In genomic region chr9:76463211-76463610, GRCh38 we compare ENCODE assay signal across 11 cellular contexts. TPM values are rescaled to one million over a fixed set of nuclear protein-coding genes. Genes with fewer than 3 reads are reported as not detected.
DNase-seq lines count a peak whose midpoint lies in the region; ATAC-seq and TF ChIP-seq lines count a peak whose summit lies in the region.
"Had no signal": no experiment of that assay in that cellular context is flagged by ENCODE, and none has a peak within 500 bp of the region (broad histone marks: within the 10 kb centered on the region; RNA-seq: fewer than 3 reads in every experiment).

No MANE protein-coding gene starts in this region.

- H3K4me1 ChIP-seq in Karpas-422 (ENCODE audit: low read length) (peaks cover 86% of the 10 kb centered on the region), GM23338 (ENCODE audit: insufficient read depth) (peaks cover 9% of the 10 kb centered on the region; the same call in 1 of the 2 replicates)

- H3K27ac ChIP-seq in Karpas-422 (ENCODE audit: low read length): peak overlapping the region; percentile 91
- H3K27ac ChIP-seq in GM23338 (ENCODE audit: low read depth): no peak overlapping the region

- H3K36me3 Mint-ChIP-seq in natural killer cell treated with Interleukin-12 subunit alpha and Interleukin-12 subunit beta and Interleukin-15 and Interleukin-18, amount 100 ng/mL, for 72 hours: no peaks in the 10 kb centered on the region
- H3K36me3 Mint-ChIP-seq in GM23338 (ENCODE audit: low read depth): peaks cover 4% of the 10 kb centered on the region; the same call in 1 of the 3 replicates

- H3K27ac Mint-ChIP-seq in natural killer cell treated with Interleukin-12 subunit alpha and Interleukin-12 subunit beta and Interleukin-15 and Interleukin-18, amount 100 ng/mL, for 72 hours: no peak overlapping the region
- no peak overlapping the region for H3K27ac Mint-ChIP-seq in GM23338

- TF ChIP-seq CTCF in GM12865 (IDR thresholded peaks at IDR 0.05; ENCODE audit: insufficient read depth, low read depth, low read length, missing control alignments) (no peak), GM23338 (conservative IDR thresholded peaks at IDR 0.05; ENCODE audit: low read depth in 2 of 2) (no peak)

- no peaks in the 10 kb centered on the region for H3F3A ChIP-seq in GM23338 (replicated peaks; ENCODE audit: low read depth)

- no peaks in the 10 kb centered on the region for H3K9me3 Mint-ChIP-seq in natural killer cell treated with Interleukin-12 subunit alpha and Interleukin-12 subunit beta and Interleukin-15 and Interleukin-18, amount 100 ng/mL, for 72 hours
- H3K9me3 Mint-ChIP-seq in GM23338: no peaks in the 10 kb centered on the region

- no peaks in the 10 kb centered on the region for H3K9me3 ChIP-seq in Karpas-422 (ENCODE audit: low read length)

- no peaks in the 10 kb centered on the region for H3K27me3 Mint-ChIP-seq in natural killer cell treated with Interleukin-12 subunit alpha and Interleukin-12 subunit beta and Interleukin-15 and Interleukin-18, amount 100 ng/mL, for 72 hours
- peaks cover 11% of the 10 kb centered on the region for H3K27me3 Mint-ChIP-seq in GM23338 (ENCODE audit: insufficient read depth, low read depth, poor library complexity)

- H3K9ac ChIP-seq in Karpas-422 (ENCODE audit: low read length): peak overlapping the region; percentile 52

- H2AFZ ChIP-seq in Karpas-422 (ENCODE audit: low read length): no peak overlapping the region
- no peak overlapping the region for H2AFZ ChIP-seq in GM23338

- H3K4me3 ChIP-seq in GM12865 (ENCODE audit: low read depth, low read length) (no peak overlapping the region), Karpas-422 (ENCODE audit: low read length) (peak overlapping the region; percentile 50; the same call in 1 of the 2 replicates), GM23338 (no peak overlapping the region)
- H3K4me3 ChIP-seq: K562 had no signal

- H3K79me2 ChIP-seq in Karpas-422 (ENCODE audit: low read length): peaks cover 16% of the 10 kb centered on the region; the same call in 1 of the 2 replicates
- peaks cover 7% of the 10 kb centered on the region; the same call in 1 of the 2 replicates for H3K79me2 ChIP-seq in GM23338 (replicated peaks; ENCODE audit: insufficient read depth)

- H3K27me3 ChIP-seq in Karpas-422 (ENCODE audit: low read length): no peaks in the 10 kb centered on the region
- peaks cover 13% of the 10 kb centered on the region for H3K27me3 ChIP-seq in GM23338 (ENCODE audit: insufficient read depth)

- no peaks in the 10 kb centered on the region for H3K36me3 ChIP-seq in Karpas-422 (ENCODE audit: insufficient read depth, low read length)
- H3K36me3 ChIP-seq in GM23338 (ENCODE audit: insufficient read depth): no peaks in the 10 kb centered on the region

- H3K9me2 ChIP-seq in Karpas-422 (replicated peaks; ENCODE audit: insufficient read depth, low read length): no peaks in the 10 kb centered on the region
- no peaks in the 10 kb centered on the region for H3K9me2 ChIP-seq in GM23338 (ENCODE audit: insufficient read depth)

- H3K4me3 Mint-ChIP-seq in natural killer cell treated with Interleukin-12 subunit alpha and Interleukin-12 subunit beta and Interleukin-15 and Interleukin-18, amount 100 ng/mL, for 72 hours: no peak overlapping the region
- H3K4me3 Mint-ChIP-seq in GM23338: no peak overlapping the region

- H4K20me1 ChIP-seq in Karpas-422 (ENCODE audit: insufficient read depth, low read depth, low read length) (no peaks in the 10 kb centered on the region), GM23338 (replicated peaks; ENCODE audit: insufficient read depth) (no peaks in the 10 kb centered on the region)

- peaks cover 34 to 38% of the 10 kb centered on the region in 2 donors for H3K4me1 Mint-ChIP-seq in natural killer cell treated with Interleukin-12 subunit alpha and Interleukin-12 subunit beta and Interleukin-15 and Interleukin-18, amount 100 ng/mL, for 72 hours (ENCODE audit: low read depth in 2 of 2)
- peaks cover 18% of the 10 kb centered on the region for H3K4me1 Mint-ChIP-seq in GM23338

- peak; percentile 49 for ATAC-seq in GM19455 (IDR thresholded peaks at IDR 0.05; ENCODE audit: unreplicated experiment)
- ATAC-seq in HG02885 (IDR thresholded peaks at IDR 0.05; ENCODE audit: poor library complexity, unreplicated experiment): peak; percentile 46
- ATAC-seq in natural killer cell treated with Interleukin-12 subunit alpha and Interleukin-12 subunit beta and Interleukin-15 and Interleukin-18, amount 100 ng/mL, for 72 hours: no peak
- no peak for ATAC-seq in GM23338
- ATAC-seq: K562 had no signal

- DNase-seq in GM12865 (ENCODE audit: low read depth) (peak; percentile 54), Karpas-422 (peak; percentile 66), GM23338 (ENCODE audit: low spot score) (no peak), hepatic stellate cell (ENCODE audit: low spot score) (no peak)
- DNase-seq in activated naive CD4-positive, alpha-beta T cell treated with Interleukin-2 at 50 U/mL for 16 hours: no peak
- DNase-seq in natural killer cell treated with Interleukin-12 subunit alpha and Interleukin-12 subunit beta and Interleukin-15 and Interleukin-18, amount 100 ng/mL, for 72 hours (ENCODE audit: low spot score): no peak
- DNase-seq: activated naive CD4-positive, alpha-beta T cell treated with anti-CD3 and anti-CD28 coated beads, Interleukin-2, amount 50 U/mL, for 16 hours; NCI-H446 had no signal

- peak overlapping the region; percentile 72 for H3K4me2 ChIP-seq in Karpas-422 (ENCODE audit: low read depth, low read length, poor library complexity, severe bottlenecking)
- H3K4me2 ChIP-seq in GM23338: no peak overlapping the region

TF ChIP-seq in GM23338, 12 proteins besides CTCF, POLR2A, EP300 and RAD21 (continues in another document):
- TF ChIP-seq STAT1 (IDR thresholded peaks at IDR 0.05; ENCODE audit: unreplicated experiment) (no peak), EZH2phosphoT487 (IDR thresholded peaks at IDR 0.05; ENCODE audit: unreplicated experiment) (no peak), POLR2AphosphoS5 (IDR thresholded peaks at IDR 0.05; ENCODE audit: low read depth) (no peak), EZH2 (IDR thresholded peaks at IDR 0.05; ENCODE audit: low read depth, unreplicated experiment) (no peak), ZNF114 (CRISPR knock-in tag; IDR thresholded peaks at IDR 0.05) (no peak)
- TF ChIP-seq, protein P1, sequence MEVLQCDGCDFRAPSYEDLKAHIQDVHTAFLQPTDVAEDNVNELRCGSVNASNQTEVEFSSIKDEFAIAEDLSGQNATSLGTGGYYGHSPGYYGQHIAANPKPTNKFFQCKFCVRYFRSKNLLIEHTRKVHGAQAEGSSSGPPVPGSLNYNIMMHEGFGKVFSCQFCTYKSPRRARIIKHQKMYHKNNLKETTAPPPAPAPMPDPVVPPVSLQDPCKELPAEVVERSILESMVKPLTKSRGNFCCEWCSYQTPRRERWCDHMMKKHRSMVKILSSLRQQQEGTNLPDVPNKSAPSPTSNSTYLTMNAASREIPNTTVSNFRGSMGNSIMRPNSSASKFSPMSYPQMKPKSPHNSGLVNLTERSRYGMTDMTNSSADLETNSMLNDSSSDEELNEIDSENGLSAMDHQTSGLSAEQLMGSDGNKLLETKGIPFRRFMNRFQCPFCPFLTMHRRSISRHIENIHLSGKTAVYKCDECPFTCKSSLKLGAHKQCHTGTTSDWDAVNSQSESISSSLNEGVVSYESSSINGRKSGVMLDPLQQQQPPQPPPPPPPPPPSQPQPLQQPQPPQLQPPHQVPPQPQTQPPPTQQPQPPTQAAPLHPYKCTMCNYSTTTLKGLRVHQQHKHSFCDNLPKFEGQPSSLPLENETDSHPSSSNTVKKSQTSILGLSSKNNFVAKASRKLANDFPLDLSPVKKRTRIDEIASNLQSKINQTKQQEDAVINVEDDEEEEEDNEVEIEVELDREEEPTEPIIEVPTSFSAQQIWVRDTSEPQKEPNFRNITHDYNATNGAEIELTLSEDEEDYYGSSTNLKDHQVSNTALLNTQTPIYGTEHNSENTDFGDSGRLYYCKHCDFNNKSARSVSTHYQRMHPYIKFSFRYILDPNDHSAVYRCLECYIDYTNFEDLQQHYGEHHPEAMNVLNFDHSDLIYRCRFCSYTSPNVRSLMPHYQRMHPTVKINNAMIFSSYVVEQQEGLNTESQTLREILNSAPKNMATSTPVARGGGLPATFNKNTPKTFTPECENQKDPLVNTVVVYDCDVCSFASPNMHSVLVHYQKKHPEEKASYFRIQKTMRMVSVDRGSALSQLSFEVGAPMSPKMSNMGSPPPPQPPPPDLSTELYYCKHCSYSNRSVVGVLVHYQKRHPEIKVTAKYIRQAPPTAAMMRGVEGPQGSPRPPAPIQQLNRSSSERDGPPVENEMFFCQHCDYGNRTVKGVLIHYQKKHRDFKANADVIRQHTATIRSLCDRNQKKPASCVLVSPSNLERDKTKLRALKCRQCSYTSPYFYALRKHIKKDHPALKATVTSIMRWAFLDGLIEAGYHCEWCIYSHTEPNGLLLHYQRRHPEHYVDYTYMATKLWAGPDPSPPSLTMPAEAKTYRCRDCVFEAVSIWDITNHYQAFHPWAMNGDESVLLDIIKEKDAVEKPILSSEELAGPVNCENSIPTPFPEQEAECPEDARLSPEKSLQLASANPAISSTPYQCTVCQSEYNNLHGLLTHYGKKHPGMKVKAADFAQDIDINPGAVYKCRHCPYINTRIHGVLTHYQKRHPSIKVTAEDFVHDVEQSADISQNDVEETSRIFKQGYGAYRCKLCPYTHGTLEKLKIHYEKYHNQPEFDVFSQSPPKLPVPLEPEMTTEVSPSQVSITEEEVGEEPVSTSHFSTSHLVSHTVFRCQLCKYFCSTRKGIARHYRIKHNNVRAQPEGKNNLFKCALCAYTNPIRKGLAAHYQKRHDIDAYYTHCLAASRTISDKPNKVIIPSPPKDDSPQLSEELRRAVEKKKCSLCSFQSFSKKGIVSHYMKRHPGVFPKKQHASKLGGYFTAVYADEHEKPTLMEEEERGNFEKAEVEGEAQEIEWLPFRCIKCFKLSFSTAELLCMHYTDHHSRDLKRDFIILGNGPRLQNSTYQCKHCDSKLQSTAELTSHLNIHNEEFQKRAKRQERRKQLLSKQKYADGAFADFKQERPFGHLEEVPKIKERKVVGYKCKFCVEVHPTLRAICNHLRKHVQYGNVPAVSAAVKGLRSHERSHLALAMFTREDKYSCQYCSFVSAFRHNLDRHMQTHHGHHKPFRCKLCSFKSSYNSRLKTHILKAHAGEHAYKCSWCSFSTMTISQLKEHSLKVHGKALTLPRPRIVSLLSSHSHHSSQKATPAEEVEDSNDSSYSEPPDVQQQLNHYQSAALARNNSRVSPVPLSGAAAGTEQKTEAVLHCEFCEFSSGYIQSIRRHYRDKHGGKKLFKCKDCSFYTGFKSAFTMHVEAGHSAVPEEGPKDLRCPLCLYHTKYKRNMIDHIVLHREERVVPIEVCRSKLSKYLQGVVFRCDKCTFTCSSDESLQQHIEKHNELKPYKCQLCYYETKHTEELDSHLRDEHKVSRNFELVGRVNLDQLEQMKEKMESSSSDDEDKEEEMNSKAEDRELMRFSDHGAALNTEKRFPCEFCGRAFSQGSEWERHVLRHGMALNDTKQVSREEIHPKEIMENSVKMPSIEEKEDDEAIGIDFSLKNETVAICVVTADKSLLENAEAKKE (CRISPR knock-in tag; IDR thresholded peaks at IDR 0.05): no peak

RNA-seq across cellular contexts. Expression of gene GCNT1, which starts 4.2 kb away (rescaled TPM):
- total RNA-seq in Karpas-422 (2014; rRNA removed; shearing (Covaris generic); ENCODE audit: low replicate concordance): 10.8 and 13.1 TPM in 2 replicates
- total RNA-seq in natural killer cell treated with Interleukin-12 subunit alpha and Interleukin-12 subunit beta and Interleukin-15 and Interleukin-18, amount 100 ng/mL, for 72 hours: 1 to 10 TPM; 8.1 to 8.4 TPM
- 5.5 and 11.4 TPM in 2 replicates for total RNA-seq in GM23338 (2014; rRNA removed; shearing (Covaris generic))
- polyA plus RNA-seq in GM23338 (2016; fragmentation: Nextera tagmentation; extraction: Ambion mirVana): 3.1 and 4.2 TPM in 2 replicates

Comparison
In these comparisons a context has a peak if more than half of its experiments do, and no peak if none do; other contexts are left out.
1. DNase-seq: peak in GM12865 (single experiment) and Karpas-422 (single experiment); none in activated naive CD4-positive, alpha-beta T cell treated with Interleukin-2 at 50 U/mL for 16 hours (single experiment), natural killer cell treated with Interleukin-12 subunit alpha and Interleukin-12 subunit beta and Interleukin-15 and Interleukin-18, amount 100 ng/mL, for 72 hours (single experiment), GM23338 (single experiment) and hepatic stellate cell (single experiment).
2. ATAC-seq: peak in GM19455 (single experiment) and HG02885 (single experiment); none in natural killer cell treated with Interleukin-12 subunit alpha and Interleukin-12 subunit beta and Interleukin-15 and Interleukin-18, amount 100 ng/mL, for 72 hours (0 of 2) and GM23338 (single experiment).